ENCODE assay signal across 20 cellular contexts in the genomic region with DNA sequence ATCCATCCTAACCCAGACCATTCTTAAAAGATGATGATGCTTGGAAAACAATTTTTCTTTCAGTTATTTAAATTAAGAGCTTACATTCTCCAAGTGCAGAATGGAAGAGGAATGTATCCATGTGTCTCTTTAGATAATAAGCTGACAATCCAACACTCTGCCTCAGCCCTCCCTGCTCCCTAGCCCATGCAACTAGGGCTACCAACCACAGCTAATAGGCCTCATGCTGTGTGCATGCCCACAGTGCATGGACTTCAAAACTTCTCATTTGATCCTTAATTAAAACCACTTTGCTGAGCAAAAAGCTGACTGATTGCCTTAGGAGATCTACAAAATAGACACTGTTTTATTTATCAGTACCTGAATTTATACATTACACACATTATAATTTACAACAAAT.
DNase-seq lines count a peak whose midpoint lies in the region; ATAC-seq and TF ChIP-seq lines count a peak whose summit lies in the region.
"Had no signal": no experiment of that assay in that cellular context is flagged by ENCODE, and none has a peak within 500 bp of the region (broad histone marks: within the 10 kb centered on the region; RNA-seq: fewer than 3 reads in every experiment).

No MANE protein-coding gene starts in this region.

- H3K4me3 Mint-ChIP-seq in GM23338 (no peak overlapping the region), WTC11 (no peak overlapping the region), neural progenitor cell (no peak overlapping the region), osteocyte (ENCODE audit: unreplicated experiment) (no peak overlapping the region)
- H3K4me3 Mint-ChIP-seq: B cell; CD4-positive, alpha-beta T cell; CD8-positive, alpha-beta T cell had no signal

- H4K20me1 ChIP-seq in GM23338 (replicated peaks; ENCODE audit: insufficient read depth) (no peaks in the 10 kb centered on the region), neural progenitor cell (ENCODE audit: low read depth) (no peaks in the 10 kb centered on the region)
- H4K20me1 ChIP-seq: BLaER1 treated with 17β-estradiol and CSF1 and Interleukin-3, amounts not matched to agents 10 nM and 100 nM had no signal

- ATAC-seq in GM23338 (peak; percentile 54), WTC11 (peak; percentile 51; the same call in 1 of the 2 replicates), psoas muscle (no peak)
- ATAC-seq: A549; CD8-positive, alpha-beta T cell had no signal

- H3K27ac ChIP-seq in GM23338 (ENCODE audit: low read depth) (no peak overlapping the region), neural progenitor cell (no peak overlapping the region), psoas muscle (no peak overlapping the region)
- H3K27ac ChIP-seq: 22Rv1; A549; BLaER1 treated with 17β-estradiol and CSF1 and Interleukin-3, amounts not matched to agents 10 nM and 100 nM; C4-2B had no signal

- H3K27me3 ChIP-seq in GM23338 (ENCODE audit: insufficient read depth), result no peaks in the 10 kb centered on the region
- H3K27me3 ChIP-seq in neural progenitor cell, result no peaks in the 10 kb centered on the region
- no peaks in the 10 kb centered on the region for H3K27me3 ChIP-seq in H7 (ENCODE audit: control insufficient read depth, insufficient read depth, low read length)
- H3K27me3 ChIP-seq in psoas muscle (ENCODE audit: insufficient read depth in 3 of 3, low read length in 2 of 3), result no peaks in the 10 kb centered on the region
- H3K27me3 ChIP-seq: BLaER1 treated with 17β-estradiol and CSF1 and Interleukin-3, amounts not matched to agents 10 nM and 100 nM had no signal

- H3K9me3 ChIP-seq in neural progenitor cell (ENCODE audit: low read depth), result no peaks in the 10 kb centered on the region
- no peaks in the 10 kb centered on the region for H3K9me3 ChIP-seq in psoas muscle
- H3K9me3 ChIP-seq: A549; BLaER1 treated with 17β-estradiol and CSF1 and Interleukin-3, amounts not matched to agents 10 nM and 100 nM; Caco-2 had no signal

- POLR2A ChIA-PET in WTC11 (lab: Charles Lee), result no interaction called here

- no peak overlapping the region for H2AFZ ChIP-seq in GM23338
- H2AFZ ChIP-seq in neural progenitor cell (replicated peaks), result no peak overlapping the region

- no peaks in the 10 kb centered on the region for H3F3A ChIP-seq in GM23338 (replicated peaks; ENCODE audit: low read depth)
- no peaks in the 10 kb centered on the region for H3F3A ChIP-seq in neural progenitor cell (ENCODE audit: low read depth)

- H3K36me3 ChIP-seq in GM23338 (ENCODE audit: insufficient read depth), result no peaks in the 10 kb centered on the region
- H3K36me3 ChIP-seq in neural progenitor cell, result no peaks in the 10 kb centered on the region
- H3K36me3 ChIP-seq in H7 (replicated peaks; ENCODE audit: control insufficient read depth, insufficient read depth, low read length), result no peaks in the 10 kb centered on the region
- H3K36me3 ChIP-seq in psoas muscle (ENCODE audit: insufficient read depth in 1 of 2, low read depth in 1 of 2), result no peaks in the 10 kb centered on the region
- H3K36me3 ChIP-seq: BLaER1 treated with 17β-estradiol and CSF1 and Interleukin-3, amounts not matched to agents 10 nM and 100 nM had no signal

- H3K4me3 ChIP-seq in GM23338 (no peak overlapping the region), neural progenitor cell (no peak overlapping the region), H7 (ENCODE audit: insufficient read depth, low read depth, low read length) (no peak overlapping the region), psoas muscle (no peak overlapping the region)
- H3K4me3 ChIP-seq: A549; BLaER1 treated with 17β-estradiol and CSF1 and Interleukin-3, amounts not matched to agents 10 nM and 100 nM had no signal

- H3K9me2 ChIP-seq in GM23338 (ENCODE audit: insufficient read depth), result no peaks in the 10 kb centered on the region

- no peaks in the 10 kb centered on the region for H3K9me3 Mint-ChIP-seq in GM23338
- no peaks in the 10 kb centered on the region for H3K9me3 Mint-ChIP-seq in WTC11
- no peaks in the 10 kb centered on the region for H3K9me3 Mint-ChIP-seq in neural progenitor cell
- H3K9me3 Mint-ChIP-seq in osteocyte (ENCODE audit: unreplicated experiment), result no peaks in the 10 kb centered on the region

- peaks cover 14% of the 10 kb centered on the region for H3K4me1 Mint-ChIP-seq in GM23338
- peaks cover 15% of the 10 kb centered on the region for H3K4me1 Mint-ChIP-seq in WTC11
- peaks cover 15% of the 10 kb centered on the region for H3K4me1 Mint-ChIP-seq in neural progenitor cell
- peaks cover 19% of the 10 kb centered on the region for H3K4me1 Mint-ChIP-seq in osteocyte (ENCODE audit: unreplicated experiment)
- H3K4me1 Mint-ChIP-seq: B cell had no signal

- H3K36me3 Mint-ChIP-seq in GM23338 (ENCODE audit: low read depth) (no peaks in the 10 kb centered on the region), WTC11 (no peaks in the 10 kb centered on the region), neural progenitor cell (no peaks in the 10 kb centered on the region), osteocyte (ENCODE audit: unreplicated experiment) (no peaks in the 10 kb centered on the region)
- H3K36me3 Mint-ChIP-seq: CD8-positive, alpha-beta T cell had no signal

- CTCF ChIA-PET in WTC11 (lab: Charles Lee), result no interaction called here

- no peak overlapping the region for H3K27ac Mint-ChIP-seq in GM23338
- no peak overlapping the region for H3K27ac Mint-ChIP-seq in WTC11
- no peak overlapping the region for H3K27ac Mint-ChIP-seq in neural progenitor cell
- H3K27ac Mint-ChIP-seq in osteocyte (ENCODE audit: unreplicated experiment), result peak overlapping the region; percentile 11
- H3K27ac Mint-ChIP-seq: B cell; CD4-positive, alpha-beta T cell; CD8-positive, alpha-beta T cell had no signal

- H3K27me3 Mint-ChIP-seq in GM23338 (ENCODE audit: insufficient read depth, low read depth, poor library complexity) (no peaks in the 10 kb centered on the region), WTC11 (ENCODE audit: low read depth) (no peaks in the 10 kb centered on the region), neural progenitor cell (ENCODE audit: insufficient read depth, low read depth) (no peaks in the 10 kb centered on the region), osteocyte (ENCODE audit: unreplicated experiment) (no peaks in the 10 kb centered on the region)
- H3K27me3 Mint-ChIP-seq: B cell; CD4-positive, alpha-beta T cell had no signal

- TF ChIP-seq CTCF in GM23338 (conservative IDR thresholded peaks at IDR 0.05; ENCODE audit: low read depth in 2 of 2) (no peak), WTC11 (IDR thresholded peaks at IDR 0.05) (no peak), neural progenitor cell (IDR thresholded peaks at IDR 0.05) (no peak), osteocyte (IDR thresholded peaks at IDR 0.05) (no peak), psoas muscle (IDR thresholded peaks at IDR 0.05) (no peak)

- DNase-seq in GM23338 (ENCODE audit: low spot score) (no peak), WTC11 (ENCODE audit: low spot score) (no peak), neural progenitor cell (ENCODE audit: low spot score) (peak; percentile 63), osteocyte (ENCODE audit: extremely low spot score, unreplicated experiment) (no peak), NCI-H526 (lab: John Stamatoyannopoulos, UW) (no peak), H7 (no peak), amygdala (lab: John Stamatoyannopoulos, UW) (no peak), psoas muscle (no peak)
- DNase-seq: AML-193; Caco-2; Calu3; CD4-positive, alpha-beta T cell; CD8-positive, alpha-beta T cell; DMS79 treated with DMSO at 0.1 percent for 48 hours; GF-D8 had no signal

- intact Hi-C loops in psoas muscle (cut with DNase I), result no loop called here

- H3K4me2 ChIP-seq in GM23338 (no peak overlapping the region), neural progenitor cell (no peak overlapping the region)
- H3K4me2 ChIP-seq: A549; BLaER1 treated with 17β-estradiol and CSF1 and Interleukin-3, amounts not matched to agents 10 nM and 100 nM had no signal

- H3K9ac ChIP-seq in neural progenitor cell, result no peak overlapping the region
- H3K9ac ChIP-seq: BLaER1 treated with 17β-estradiol and CSF1 and Interleukin-3, amounts not matched to agents 10 nM and 100 nM had no signal

- H3K79me2 ChIP-seq in GM23338 (replicated peaks; ENCODE audit: insufficient read depth) (no peaks in the 10 kb centered on the region), neural progenitor cell (ENCODE audit: low read depth) (no peaks in the 10 kb centered on the region)

- H3K4me1 ChIP-seq in GM23338 (ENCODE audit: insufficient read depth) (no peaks in the 10 kb centered on the region), neural progenitor cell (peaks cover 10% of the 10 kb centered on the region), psoas muscle (no peaks in the 10 kb centered on the region)
- H3K4me1 ChIP-seq: A549; BLaER1 treated with 17β-estradiol and CSF1 and Interleukin-3, amounts not matched to agents 10 nM and 100 nM; Caco-2 had no signal

TF ChIP-seq in GM23338, 12 proteins besides CTCF, POLR2A, EP300 and RAD21:
- TF ChIP-seq JUNB (IDR thresholded peaks at IDR 0.05; ENCODE audit: unreplicated experiment) (no peak), ZNF331 (CRISPR knock-in tag; IDR thresholded peaks at IDR 0.05; ENCODE audit: low read depth) (no peak), ZNF114 (CRISPR knock-in tag; IDR thresholded peaks at IDR 0.05) (no peak), POLR2AphosphoS5 (IDR thresholded peaks at IDR 0.05; ENCODE audit: low read depth) (no peak), CREB1 (CRISPR knock-in tag; IDR thresholded peaks at IDR 0.05; ENCODE audit: low read depth) (no peak)

TF ChIP-seq in WTC11, 78 proteins besides CTCF, POLR2A, EP300 and RAD21:
- TF ChIP-seq TP53 (CRISPR knock-in tag; IDR thresholded peaks at IDR 0.05) (no peak), ZNF263 (CRISPR knock-in tag; IDR thresholded peaks at IDR 0.05; ENCODE audit: low read depth) (no peak), NFE2L1 (CRISPR knock-in tag; IDR thresholded peaks at IDR 0.05) (no peak), ZNF317 (CRISPR knock-in tag; IDR thresholded peaks at IDR 0.05; ENCODE audit: borderline replicate concordance, low read depth) (no peak)
- TF ChIP-seq, protein P1, sequence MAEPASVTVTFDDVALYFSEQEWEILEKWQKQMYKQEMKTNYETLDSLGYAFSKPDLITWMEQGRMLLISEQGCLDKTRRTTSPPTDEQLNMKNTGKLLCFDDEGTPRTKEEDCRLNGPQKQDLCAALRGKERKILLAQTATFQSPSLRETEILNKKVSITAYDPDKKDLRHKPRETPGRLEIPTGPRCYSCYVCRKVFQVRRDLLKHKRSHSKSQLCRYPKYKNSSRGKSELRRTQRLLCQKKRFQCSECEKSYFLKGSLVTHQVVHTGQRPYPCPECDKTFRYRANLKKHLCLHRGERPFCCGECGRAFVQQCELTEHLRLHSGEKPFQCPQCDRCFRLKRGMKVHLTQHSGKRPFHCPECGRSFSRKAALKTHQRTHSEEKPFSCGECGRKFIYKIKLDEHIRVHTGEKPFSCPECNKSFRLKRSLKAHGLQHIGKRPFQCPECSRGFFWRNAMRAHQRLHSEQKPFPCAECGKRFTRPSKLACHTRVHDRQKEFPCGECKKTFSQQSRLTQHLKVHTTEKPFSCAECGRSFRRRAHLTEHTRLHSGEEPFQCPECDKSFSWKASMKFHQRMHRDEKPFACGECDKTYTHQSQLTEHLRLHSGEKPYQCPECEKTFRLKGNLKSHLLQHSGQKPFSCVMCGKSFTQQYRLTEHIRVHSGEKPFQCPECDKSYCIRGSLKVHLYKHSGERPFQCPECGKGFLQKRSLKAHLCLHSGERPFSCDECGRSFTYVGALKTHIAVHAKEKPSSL (CRISPR knock-in tag; conservative IDR thresholded peaks at IDR 0.05), result no peak

Comparison
In these comparisons a context has a peak if more than half of its experiments do, and no peak if none do; other contexts are left out.
1. ATAC-seq: peak in GM23338 (single experiment) and WTC11 (single experiment); none in psoas muscle (0 of 4).